Comparison of ENCODE assay signal across 16 cellular contexts in genomic region chr7:149867762-149868637, GRCh38. TPM values are rescaled to one million over a fixed set of nuclear protein-coding genes. Genes with fewer than 3 reads are reported as not detected.
DNase-seq lines count a peak whose midpoint lies in the region; ATAC-seq and TF ChIP-seq lines count a peak whose summit lies in the region.
"Had no signal": no experiment of that assay in that cellular context is flagged by ENCODE, and none has a peak within 500 bp of the region (broad histone marks: within the 10 kb centered on the region; RNA-seq: fewer than 3 reads in every experiment).

No MANE protein-coding gene starts in this region.

- no peaks in the 10 kb centered on the region for H3K9me3 ChIP-seq in MM.1S (replicated peaks; ENCODE audit: insufficient read depth, low read length)
- H3K9me3 ChIP-seq: transverse colon had no signal

- peaks cover 96% of the 10 kb centered on the region for H3K4me1 Mint-ChIP-seq in activated naive CD8-positive, alpha-beta T cell (ENCODE audit: low read depth)
- H3K4me1 Mint-ChIP-seq in activated naive CD8-positive, alpha-beta T cell treated with anti-CD3 and anti-CD28 coated beads, Interleukin-2, amount 50 U/mL, for 24 hours, result peaks cover 87% of the 10 kb centered on the region
- H3K4me1 Mint-ChIP-seq in brain, result peaks cover 21% of the 10 kb centered on the region
- peaks cover 71% of the 10 kb centered on the region for H3K4me1 Mint-ChIP-seq in stimulated activated effector memory CD8-positive, alpha-beta T cell treated with anti-CD3 and anti-CD28 coated beads, Interleukin-12 subunit alpha, Interleukin-12 subunit beta, amount 100 ng/mL, for 72 hours

- TF ChIP-seq CTCF in MM.1S (IDR thresholded peaks at IDR 0.05; ENCODE audit: low read length) (no peak), brain (conservative IDR thresholded peaks at IDR 0.05) (no peak)

- H3K9me2 ChIP-seq in MM.1S (replicated peaks; ENCODE audit: insufficient read depth, low read length), result no peaks in the 10 kb centered on the region

- H2AFZ ChIP-seq in MM.1S (ENCODE audit: low read length), result peak overlapping the region; percentile 52
- H2AFZ ChIP-seq: GM23248 had no signal

- peak overlapping the region; percentile 11; the same call in 1 of the 2 replicates for H3K9ac ChIP-seq in MM.1S (ENCODE audit: low read length)
- H3K9ac ChIP-seq: GM23248 had no signal

- no peak overlapping the region for H3K4me3 ChIP-seq in MM.1S (ENCODE audit: low read length)
- H3K4me3 ChIP-seq: coronary artery, GM23248, transverse colon had no signal

- peak overlapping the region; percentile 27; the same call in 1 of the 2 replicates for H3K27ac ChIP-seq in MM.1S (ENCODE audit: low read length)
- H3K27ac ChIP-seq: coronary artery, foreskin keratinocyte, GM23248, transverse colon had no signal

- peaks cover 44% of the 10 kb centered on the region for H3K4me1 ChIP-seq in MM.1S (ENCODE audit: low read length)
- H3K4me1 ChIP-seq: foreskin keratinocyte had no signal

- no peaks in the 10 kb centered on the region for H3K79me2 ChIP-seq in MM.1S (ENCODE audit: low read length)

- H3K36me3 Mint-ChIP-seq in activated naive CD8-positive, alpha-beta T cell, result peaks cover under 1% of the 10 kb centered on the region
- peaks cover 11% of the 10 kb centered on the region for H3K36me3 Mint-ChIP-seq in activated naive CD8-positive, alpha-beta T cell treated with anti-CD3 and anti-CD28 coated beads, Interleukin-2, amount 50 U/mL, for 24 hours (ENCODE audit: low read depth)
- H3K36me3 Mint-ChIP-seq in brain, result peaks cover 4% of the 10 kb centered on the region
- peaks cover under 1% of the 10 kb centered on the region for H3K36me3 Mint-ChIP-seq in stimulated activated effector memory CD8-positive, alpha-beta T cell treated with anti-CD3 and anti-CD28 coated beads, Interleukin-12 subunit alpha, Interleukin-12 subunit beta, amount 100 ng/mL, for 72 hours

- ATAC-seq in activated naive CD8-positive, alpha-beta T cell treated with anti-CD3 and anti-CD28 coated beads, Interleukin-2, amount 50 U/mL, for 24 hours, result no peak
- no peak for ATAC-seq in stimulated activated effector memory CD8-positive, alpha-beta T cell treated with anti-CD3 and anti-CD28 coated beads, Interleukin-12 subunit alpha, Interleukin-12 subunit beta, amount 100 ng/mL, for 72 hours
- no peak for ATAC-seq in HG02759 (IDR thresholded peaks at IDR 0.05; ENCODE audit: unreplicated experiment)
- ATAC-seq in GM21367 (IDR thresholded peaks at IDR 0.05; ENCODE audit: unreplicated experiment), result no peak

- H3F3A ChIP-seq in MM.1S (ENCODE audit: insufficient read depth, low read length), result no peaks in the 10 kb centered on the region

- no peak for DNase-seq in activated naive CD8-positive, alpha-beta T cell treated with anti-CD3 and anti-CD28 coated beads, Interleukin-2, amount 50 U/mL, for 24 hours
- DNase-seq in MM.1S, result no peak
- no peak for DNase-seq in stimulated activated effector memory CD8-positive, alpha-beta T cell treated with anti-CD3 and anti-CD28 coated beads, Interleukin-12 subunit alpha, Interleukin-12 subunit beta, amount 100 ng/mL, for 72 hours (ENCODE audit: low spot score in 2 of 2)
- DNase-seq in stimulated activated CD4-positive, alpha-beta T cell treated with anti-CD3 and anti-CD28 coated beads, Interleukin-15, amount 100 ng/mL, for 24 hours, result no peak
- DNase-seq: activated CD4-positive, alpha-beta T cell treated with anti-CD3 and anti-CD28 coated beads, Interleukin-2, amount 50 U/mL, for 4 hours; activated effector memory CD4-positive, alpha-beta T cell treated with Interleukin-2 at 50 U/mL for 16 hours; foreskin keratinocyte; GM23248; NCI-H2081; OCI-M1; transverse colon had no signal

- H3K9me3 Mint-ChIP-seq in activated naive CD8-positive, alpha-beta T cell (ENCODE audit: low read depth), result no peaks in the 10 kb centered on the region
- H3K9me3 Mint-ChIP-seq in activated naive CD8-positive, alpha-beta T cell treated with anti-CD3 and anti-CD28 coated beads, Interleukin-2, amount 50 U/mL, for 24 hours, result no peaks in the 10 kb centered on the region
- H3K9me3 Mint-ChIP-seq in brain, result peaks cover 0 to 3% (median 0%) of the 10 kb centered on the region in 5 experiments
- no peaks in the 10 kb centered on the region for H3K9me3 Mint-ChIP-seq in stimulated activated effector memory CD8-positive, alpha-beta T cell treated with anti-CD3 and anti-CD28 coated beads, Interleukin-12 subunit alpha, Interleukin-12 subunit beta, amount 100 ng/mL, for 72 hours

- peak overlapping the region; percentile 97 for H3K27ac Mint-ChIP-seq in activated naive CD8-positive, alpha-beta T cell
- H3K27ac Mint-ChIP-seq in activated naive CD8-positive, alpha-beta T cell treated with anti-CD3 and anti-CD28 coated beads, Interleukin-2, amount 50 U/mL, for 24 hours, result no peak overlapping the region
- H3K27ac Mint-ChIP-seq in brain, result peak overlapping the region in 3 of 5 experiments; percentile 36 to 76 (median 64)
- peak overlapping the region; percentile 89 for H3K27ac Mint-ChIP-seq in stimulated activated effector memory CD8-positive, alpha-beta T cell treated with anti-CD3 and anti-CD28 coated beads, Interleukin-12 subunit alpha, Interleukin-12 subunit beta, amount 100 ng/mL, for 72 hours

- no peaks in the 10 kb centered on the region for H3K36me3 ChIP-seq in MM.1S (replicated peaks; ENCODE audit: insufficient read depth, low read length)

- H3K4me3 Mint-ChIP-seq in activated naive CD8-positive, alpha-beta T cell, result peak overlapping the region; percentile 63
- no peak overlapping the region for H3K4me3 Mint-ChIP-seq in activated naive CD8-positive, alpha-beta T cell treated with anti-CD3 and anti-CD28 coated beads, Interleukin-2, amount 50 U/mL, for 24 hours
- H3K4me3 Mint-ChIP-seq in brain, result no peak overlapping the region
- H3K4me3 Mint-ChIP-seq in stimulated activated effector memory CD8-positive, alpha-beta T cell treated with anti-CD3 and anti-CD28 coated beads, Interleukin-12 subunit alpha, Interleukin-12 subunit beta, amount 100 ng/mL, for 72 hours, result no peak overlapping the region

- H4K20me1 ChIP-seq in MM.1S (ENCODE audit: insufficient read depth, low read length), result no peaks in the 10 kb centered on the region

- no peaks in the 10 kb centered on the region for H3K27me3 ChIP-seq in MM.1S (replicated peaks; ENCODE audit: insufficient read depth, low read length)
- H3K27me3 ChIP-seq: foreskin keratinocyte, transverse colon had no signal

- H3K4me2 ChIP-seq in MM.1S (ENCODE audit: low read depth, low read length), result peak overlapping the region; percentile 34; the same call in 1 of the 2 replicates

- no peaks in the 10 kb centered on the region for H3K27me3 Mint-ChIP-seq in activated naive CD8-positive, alpha-beta T cell
- no peaks in the 10 kb centered on the region for H3K27me3 Mint-ChIP-seq in activated naive CD8-positive, alpha-beta T cell treated with anti-CD3 and anti-CD28 coated beads, Interleukin-2, amount 50 U/mL, for 24 hours
- no peaks in the 10 kb centered on the region for H3K27me3 Mint-ChIP-seq in brain

RNA-seq across cellular contexts. Expression of gene ATP6V0E2, which starts 5.8 kb away (rescaled TPM):
- 390 TPM for polyA plus RNA-seq in brain (ENCODE audit: insufficient read depth, low read depth, low replicate concordance)

RNA-seq across cellular contexts. Expression of gene ZNF862, which starts 29.8 kb away (rescaled TPM):
- 10.0 TPM for polyA plus RNA-seq in brain (ENCODE audit: insufficient read depth, low read depth, low replicate concordance)
